In the genomic region with DNA sequence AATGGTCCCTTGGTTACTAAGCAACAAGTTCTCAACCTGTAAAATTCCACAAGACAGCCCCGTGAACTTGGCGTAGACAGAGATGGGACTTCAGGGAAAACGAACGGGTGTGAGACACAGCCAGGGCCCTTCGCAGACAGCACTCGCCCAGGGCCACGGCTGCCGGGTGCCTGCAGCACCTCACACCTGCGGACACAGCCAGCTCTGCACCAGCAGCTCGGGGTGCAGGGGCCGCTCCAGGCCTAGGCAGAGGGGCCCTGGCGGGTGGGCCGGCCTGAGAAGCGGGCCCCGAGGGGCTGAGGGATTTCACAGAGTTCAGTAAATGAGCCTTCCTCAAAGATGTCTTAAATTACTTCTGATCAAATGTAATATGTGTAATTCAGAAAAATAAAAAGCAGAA, we compare ENCODE assay signal across 21 cellular contexts. TPM values are rescaled to one million over a fixed set of nuclear protein-coding genes. Genes with fewer than 3 reads are reported as not detected.
DNase-seq lines count a peak whose midpoint lies in the region; ATAC-seq, FAIRE-seq and TF ChIP-seq lines count a peak whose summit lies in the region.
"Had no signal": no experiment of that assay in that cellular context is flagged by ENCODE, and none has a peak within 500 bp of the region (broad histone marks: within the 10 kb centered on the region; RNA-seq: fewer than 3 reads in every experiment).

No MANE protein-coding gene starts in this region.

- H3K36me3 ChIP-seq in HEK293 (ENCODE audit: control insufficient read depth in 2 of 2, insufficient read depth in 1 of 2, low read length in 2 of 2): peaks cover 0 to 53% of the 10 kb centered on the region in 2 experiments; a peak in 1 of 3 replicates
- peaks cover 10% of the 10 kb centered on the region in 2 donors for H3K36me3 ChIP-seq in kidney (ENCODE audit: control insufficient read depth in 1 of 2, insufficient read depth in 2 of 2, low read length in 2 of 2)

- no peak overlapping the region for H3K27ac ChIP-seq in HEK293 (ENCODE audit: extremely low read depth, low read depth, low read length)
- H3K27ac ChIP-seq in kidney (ENCODE audit: low read depth in 2 of 2, low read length in 2 of 2): no peak overlapping the region
- H3K27ac ChIP-seq: 22Rv1; A549; BLaER1 treated with 17β-estradiol and CSF1 and Interleukin-3, amounts not matched to agents 10 nM and 100 nM; C4-2B had no signal

- POLR2A ChIA-PET in HEK293 (lab: Yijun Ruan, JAX): no interaction called here

- H3K4me3 ChIP-seq in HEK293 (ENCODE audit: low read depth, low read length) (no peak overlapping the region), kidney (ENCODE audit: low read length in 2 of 2) (no peak overlapping the region)
- H3K4me3 ChIP-seq: A549; BLaER1 treated with 17β-estradiol and CSF1 and Interleukin-3, amounts not matched to agents 10 nM and 100 nM had no signal

- H3K4me1 ChIP-seq in HEK293 (ENCODE audit: control insufficient read depth, insufficient read depth, low read length): no peaks in the 10 kb centered on the region
- no peaks in the 10 kb centered on the region for H3K4me1 ChIP-seq in kidney (ENCODE audit: control insufficient read depth in 1 of 2, insufficient read depth in 1 of 2, low read depth in 1 of 2, low read length in 2 of 2)
- H3K4me1 ChIP-seq: A549; BLaER1 treated with 17β-estradiol and CSF1 and Interleukin-3, amounts not matched to agents 10 nM and 100 nM; Caco-2 had no signal

- H3K9ac ChIP-seq in kidney (ENCODE audit: low read length in 2 of 2): no peak overlapping the region
- H3K9ac ChIP-seq: BLaER1 treated with 17β-estradiol and CSF1 and Interleukin-3, amounts not matched to agents 10 nM and 100 nM had no signal

- FAIRE-seq in kidney (lab: Jason Lieb, UNC): no peak
- FAIRE-seq: A549, D721Med, G401.6, GM12891, GM19239 had no signal

- no peak for TF ChIP-seq CTCF in HEK293 (tag by site-specific recombination; IDR thresholded peaks at IDR 0.05)
- no peak for TF ChIP-seq CTCF in kidney (IDR thresholded peaks at IDR 0.05; ENCODE audit: borderline replicate concordance, extremely low read depth, insufficient read depth)

- CTCF ChIA-PET in HEK293 (lab: Yijun Ruan, JAX): interaction anchor here (0.9 kb wide), 1 partner anchor 24 kb away, joined by 3 read pairs; no protein-coding TSS in a partner anchor

- no peak for ATAC-seq in Right ventricle myocardium inferior
- no peak for ATAC-seq in Right ventricle myocardium superior (ENCODE audit: poor library complexity)
- ATAC-seq: A549; CD8-positive, alpha-beta T cell had no signal

- peak; percentile 35 for DNase-seq in Right ventricle myocardium inferior (ENCODE audit: missing footprints)
- no peak for DNase-seq in Right ventricle myocardium superior
- peak; percentile 57 for DNase-seq in kidney
- no peak for DNase-seq in NCI-H2081 treated with DMSO at 0.1 percent for 48 hours (lab: John Stamatoyannopoulos, UW)
- no peak for DNase-seq in NCI-H510A treated with DMSO at 0.1 percent for 48 hours (lab: John Stamatoyannopoulos, UW)
- DNase-seq: AML-193; Caco-2; Calu3; CD4-positive, alpha-beta T cell; DMS79 treated with DMSO at 0.1 percent for 48 hours; GF-D8 had no signal

- no peaks in the 10 kb centered on the region for H3K9me3 ChIP-seq in HEK293 (ENCODE audit: control insufficient read depth, insufficient read depth, low read depth, low read length)
- no peaks in the 10 kb centered on the region for H3K9me3 ChIP-seq in kidney (ENCODE audit: control insufficient read depth in 1 of 2, low read length in 2 of 2)
- H3K9me3 ChIP-seq: A549; BLaER1 treated with 17β-estradiol and CSF1 and Interleukin-3, amounts not matched to agents 10 nM and 100 nM; Caco-2 had no signal

- intact Hi-C loops in Right ventricle myocardium inferior (cut with DNase I) (no loop called here), Right ventricle myocardium superior (cut with DNase I) (no loop called here), kidney (cut with DNase I) (no loop called here)

TF ChIP-seq in HEK293, 187 proteins besides CTCF, POLR2A, EP300 and RAD21:
- TF ChIP-seq ZNF157 (tag by site-specific recombination; IDR thresholded peaks at IDR 0.05) (no peak), EGR2 (tag by site-specific recombination; IDR thresholded peaks at IDR 0.05; ENCODE audit: low read depth) (no peak), ZNF707 (tag by site-specific recombination; IDR thresholded peaks at IDR 0.05) (no peak), ZNF266 (tag by site-specific recombination; IDR thresholded peaks at IDR 0.05; ENCODE audit: low read depth) (no peak), ZBTB7A (tag by site-specific recombination; IDR thresholded peaks at IDR 0.05; ENCODE audit: low read depth) (no peak), SETDB1 (IDR thresholded peaks at IDR 0.05; ENCODE audit: insufficient read length, low read length) (no peak), ZNF311 (tag by site-specific recombination; IDR thresholded peaks at IDR 0.05; ENCODE audit: borderline replicate concordance) (no peak), SCRT1 (tag by site-specific recombination; IDR thresholded peaks at IDR 0.05; ENCODE audit: borderline replicate concordance) (peak; percentile 65; the same call in 1 of the 2 replicates), ZNF223 (tag by site-specific recombination; IDR thresholded peaks at IDR 0.05) (no peak), SCRT2 (tag by site-specific recombination; IDR thresholded peaks at IDR 0.05) (peak; percentile 32; the same call in 1 of the 2 replicates), GLIS2 (tag by site-specific recombination; IDR thresholded peaks at IDR 0.05) (no peak), ZNF423 (tag by site-specific recombination; IDR thresholded peaks at IDR 0.05) (no peak), ZNF529 (tag by site-specific recombination; IDR thresholded peaks at IDR 0.05; ENCODE audit: insufficient replicate concordance) (no peak)
TF ChIP-seq in HEK293: peak in this region for 2.

RNA-seq across cellular contexts. Expression of a gene that starts 34.0 kb away (rescaled TPM):
- total RNA-seq in Right ventricle myocardium inferior: 29.3 TPM
- 27.9 TPM for total RNA-seq in Right ventricle myocardium superior
- 124 TPM for total RNA-seq in kidney
- polyA plus RNA-seq in kidney (ENCODE audit: insufficient read depth, low read depth, low replicate concordance): 92.0 TPM

RNA-seq across cellular contexts. Expression of a gene that starts 34.1 kb away (rescaled TPM):
- 17.4 TPM for total RNA-seq in Right ventricle myocardium inferior
- total RNA-seq in Right ventricle myocardium superior: 14.9 TPM
- total RNA-seq in kidney: 31.1 TPM
- polyA plus RNA-seq in kidney (ENCODE audit: insufficient read depth, low read depth, low replicate concordance): 26.0 TPM

Comparison
In these comparisons a context has a peak if more than half of its experiments do, and no peak if none do; other contexts are left out.
1. DNase-seq: peak in Right ventricle myocardium inferior (single experiment) and kidney (single experiment); none in Right ventricle myocardium superior (single experiment), NCI-H2081 treated with DMSO at 0.1 percent for 48 hours (single experiment) and NCI-H510A treated with DMSO at 0.1 percent for 48 hours (single experiment).